In the genomic region with DNA sequence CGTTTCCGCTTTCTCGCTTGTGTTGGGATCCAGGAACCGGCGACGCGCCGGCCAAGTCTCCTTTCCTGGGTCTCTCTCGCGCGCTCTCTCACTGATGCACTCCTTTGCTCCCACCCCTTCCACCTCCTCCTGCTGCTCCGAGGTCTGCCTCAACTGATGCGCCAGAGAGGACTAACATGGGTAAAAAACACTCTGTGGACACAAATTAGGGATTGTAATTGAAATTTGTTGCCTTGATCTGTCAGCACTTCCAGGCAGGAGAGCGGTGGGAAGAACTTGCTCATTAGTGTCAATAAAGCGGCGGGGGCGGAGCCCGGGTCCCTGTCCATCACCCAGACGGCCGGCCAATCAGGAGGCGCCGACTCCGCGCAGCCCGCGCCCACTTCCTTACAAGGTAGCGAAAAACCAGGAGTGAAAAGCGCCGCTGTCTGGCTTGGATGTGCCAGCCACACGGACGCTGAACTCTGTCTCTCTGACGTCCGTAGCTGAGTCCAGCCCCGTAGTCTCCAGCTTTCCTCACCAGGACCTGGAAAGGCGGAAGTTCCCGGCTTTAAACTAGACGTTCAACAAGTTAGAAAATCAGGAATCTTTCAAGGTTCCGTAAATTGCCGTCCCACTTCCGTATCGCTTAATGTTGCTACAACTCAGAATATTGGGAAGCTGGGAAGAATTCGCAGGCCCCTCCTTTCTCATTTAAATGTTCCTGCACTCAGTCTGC, we compare ENCODE assay signal across 9 cellular contexts. TPM values are rescaled to one million over a fixed set of nuclear protein-coding genes. Genes with fewer than 3 reads are reported as not detected.
DNase-seq lines count a peak whose midpoint lies in the region; ATAC-seq and TF ChIP-seq lines count a peak whose summit lies in the region.
"Had no signal": no experiment of that assay in that cellular context is flagged by ENCODE, and none has a peak within 500 bp of the region (broad histone marks: within the 10 kb centered on the region; RNA-seq: fewer than 3 reads in every experiment).

A gene (minus strand): TSS at position 267 of the 718 bp plus-strand sequence. CDS start 417 bp downstream, outside the sequence.

- H3K9me3 ChIP-seq in AG04450 (ENCODE audit: control insufficient read depth, insufficient read depth, low read length) (peaks cover 23% of the 10 kb centered on the region), vagina (no peaks in the 10 kb centered on the region)

- H3K4me1 Mint-ChIP-seq in naive B cell: peaks cover 4 to 12% (median 7%) of the 10 kb centered on the region in 3 donors

- H3K27me3 Mint-ChIP-seq in naive B cell: peaks cover 47 to 79% (median 78%) of the 10 kb centered on the region in 3 donors

- H3K4me3 ChIP-seq in AG04450 (ENCODE audit: low read depth, low read length) (peak within 1 kb of the TSS; percentile 59), vagina (peak within 1 kb of the TSS; percentile 47 to 55)
- H3K4me3 ChIP-seq: GM12878 had no signal

- CTCF ChIA-PET in AG04450 (lab: Charles Lee): no interaction called here

- ATAC-seq in HG02759 (IDR thresholded peaks at IDR 0.05; ENCODE audit: unreplicated experiment): peak; percentile 71
- ATAC-seq in naive B cell (ENCODE audit: low read depth in 2 of 2): no peak
- ATAC-seq in GM21447 (IDR thresholded peaks at IDR 0.05; ENCODE audit: unreplicated experiment): no peak
- ATAC-seq: GM12878 had no signal

- no peak; the same call in 1 of the 2 replicates for TF ChIP-seq CTCF in AG04450 (IDR thresholded peaks at IDR 0.05; ENCODE audit: low read depth, low read length)
- TF ChIP-seq CTCF in VCaP (conservative IDR thresholded peaks at IDR 0.05): no peak
- TF ChIP-seq CTCF in vagina (IDR thresholded peaks at IDR 0.05): no peak
- TF ChIP-seq CTCF in GM13977 (IDR thresholded peaks at IDR 0.05; ENCODE audit: extremely low read depth, insufficient read depth, missing control alignments): no peak

- TF ChIP-seq POLR2A in vagina (IDR thresholded peaks at IDR 0.05): peak in 1 of 2 donors; percentile 34

- peak within 1 kb of the TSS in 7 of 8 donors; percentile 56 to 83 (median 72) for H3K4me3 Mint-ChIP-seq in naive B cell

- H3K4me1 ChIP-seq in vagina: peaks cover 9% of the 10 kb centered on the region

- DNase-seq in AG04450 (ENCODE audit: low read depth, low spot score) (peak; percentile 53), fibroblast of the conjunctiva (ENCODE audit: low read depth) (peak; percentile 99), naive B cell (no peak), vagina (ENCODE audit: extremely low spot score in 2 of 2) (peak in 1 of 2 donors; percentile 96), GM13977 (ENCODE audit: low spot score) (no peak)

- in situ Hi-C loops in GM13977 (cut with MboI; ENCODE audit: low pct_unique_long_range_greater_than_20kb, low sequenced_read_pairs, unreplicated experiment): no loop called here

- peaks cover 0 to 24% (median 13%) of the 10 kb centered on the region in 7 donors for H3K9me3 Mint-ChIP-seq in naive B cell

- H3K27ac Mint-ChIP-seq in naive B cell: peak within 1 kb of the TSS in 2 of 6 donors; percentile 56 to 88

- H3K36me3 ChIP-seq in vagina: no peaks in the 10 kb centered on the region

- H3K36me3 Mint-ChIP-seq in naive B cell: peaks cover 12% of the 10 kb centered on the region in 2 donors

- H3K27ac ChIP-seq in AG04450 (ENCODE audit: low read depth, low read length): no peak within 1 kb of the TSS
- peak within 1 kb of the TSS; percentile 45; the same call in 1 of the 2 replicates for H3K27ac ChIP-seq in VCaP
- H3K27ac ChIP-seq in vagina: peak within 1 kb of the TSS; percentile 78

- peaks cover 68% of the 10 kb centered on the region for H3K27me3 ChIP-seq in AG04450 (ENCODE audit: control insufficient read depth, insufficient read depth, low read length)
- peaks cover 19% of the 10 kb centered on the region for H3K27me3 ChIP-seq in vagina

- intact Hi-C loops in vagina (cut with DNase I): loop anchor here (10.0 kb wide), 1 partner anchor 700 kb away; no protein-coding TSS in a partner anchor

- POLR2A ChIA-PET in AG04450 (lab: Yijun Ruan, JAX): no interaction called here

RNA-seq across cellular contexts. Expression of the gene that starts here (rescaled TPM):
- polyA plus RNA-seq in AG04450 (2011; rRNA removed) (0.42 and 0.69 TPM in 2 replicates), naive B cell (ENCODE audit: low read depth in 6 of 6) (not detected)
- 0.65 and 1.1 TPM in 2 replicates for polyA minus RNA-seq in AG04450 (2011; rRNA and poly(A)+ RNA removed)
- total RNA-seq in vagina: 9.8 TPM

Comparison
In these comparisons a context has a peak if more than half of its experiments do, and no peak if none do; other contexts are left out.
1. DNase-seq: peak in AG04450 (single experiment) and fibroblast of the conjunctiva (single experiment); none in naive B cell (single experiment) and GM13977 (single experiment).